ENCODE assay signal across 32 cellular contexts in genomic region chr9:122875523-122875922, GRCh38. TPM values are rescaled to one million over a fixed set of nuclear protein-coding genes. Genes with fewer than 3 reads are reported as not detected.
DNase-seq lines count a peak whose midpoint lies in the region; ATAC-seq and TF ChIP-seq lines count a peak whose summit lies in the region.
"Had no signal": no experiment of that assay in that cellular context is flagged by ENCODE, and none has a peak within 500 bp of the region (broad histone marks: within the 10 kb centered on the region; RNA-seq: fewer than 3 reads in every experiment).

No MANE protein-coding gene starts in this region.

- H3K56ac ChIP-seq in IMR-90 (ENCODE audit: extremely low read depth, insufficient read depth, low read length) = no peak overlapping the region

- no peak overlapping the region for H3K18ac ChIP-seq in IMR-90 (ENCODE audit: low read depth, low read length)

- no peaks in the 10 kb centered on the region for H3K27me3 ChIP-seq in IMR-90 (ENCODE audit: control insufficient read depth, insufficient read depth, low read length)
- no peaks in the 10 kb centered on the region for H3K27me3 ChIP-seq in PC-3 (ENCODE audit: low read length)
- H3K27me3 ChIP-seq: ascending aorta, gastrocnemius medialis, left lung, right lobe of liver had no signal

- H3K27ac ChIP-seq in IMR-90 (ENCODE audit: insufficient read depth, low read length) (no peak overlapping the region), PC-3 (ENCODE audit: low read length) (no peak overlapping the region)
- H3K27ac ChIP-seq: ascending aorta, gastrocnemius medialis, left lung, PC-9, right lobe of liver had no signal

- TF ChIP-seq CTCF in IMR-90 (conservative IDR thresholded peaks at IDR 0.05; ENCODE audit: low read depth, low read length) = no peak
- no peak for TF ChIP-seq CTCF in osteocyte (IDR thresholded peaks at IDR 0.05)
- TF ChIP-seq CTCF in PC-3 (conservative IDR thresholded peaks at IDR 0.05; ENCODE audit: low read depth, low read length) = no peak

- H3K79me1 ChIP-seq in IMR-90 (ENCODE audit: low read depth in 1 of 2, low read length in 2 of 2) = peaks cover 8 to 17% of the 10 kb centered on the region in 2 experiments; a peak in 3 of 4 replicates

- H4K5ac ChIP-seq in IMR-90 (ENCODE audit: low read depth, low read length) = no peak overlapping the region

- H2AK5ac ChIP-seq in IMR-90 (ENCODE audit: low read depth, low read length) = no peak overlapping the region

- H3K9me1 ChIP-seq in IMR-90 (ENCODE audit: insufficient read depth, low read length) = no peaks in the 10 kb centered on the region

- H3K4me2 ChIP-seq in IMR-90 (ENCODE audit: low read depth, low read length) (no peak overlapping the region), PC-3 (ENCODE audit: low read length) (no peak overlapping the region)
- H3K4me2 ChIP-seq: PC-9 had no signal

- peak overlapping the region; percentile 6 for H3K27ac Mint-ChIP-seq in activated CD4-positive, alpha-beta T cell treated with anti-CD3 and anti-CD28 coated beads, Interleukin-2, amount 10 ng/mL, durations not matched to agents 24 days and 14 days
- no peak overlapping the region for H3K27ac Mint-ChIP-seq in activated naive CD8-positive, alpha-beta T cell treated with anti-CD3 and anti-CD28 coated beads, Interleukin-2, amount 50 U/mL, for 24 hours
- peak overlapping the region; percentile 9 for H3K27ac Mint-ChIP-seq in osteocyte (ENCODE audit: unreplicated experiment)
- H3K27ac Mint-ChIP-seq: activated CD4-positive, alpha-beta memory T cell treated with anti-CD3 and anti-CD28 coated beads for 36 hours; activated naive CD4-positive, alpha-beta T cell treated with anti-CD3 and anti-CD28 coated beads, Interleukin-2, amount 10 ng/mL, durations not matched to agents 7 days and 5 days; nephron had no signal

- no peak for TF ChIP-seq POLR2A in IMR-90 (IDR thresholded peaks at IDR 0.05; ENCODE audit: low read depth, low read length)

- H3K4me1 ChIP-seq in IMR-90 (ENCODE audit: control insufficient read depth, insufficient read depth, low read length) (no peaks in the 10 kb centered on the region), PC-3 (ENCODE audit: insufficient read depth, low read length) (no peaks in the 10 kb centered on the region)
- H3K4me1 ChIP-seq: ascending aorta, gastrocnemius medialis, HAP-1, left lung, right lobe of liver had no signal

- no peaks in the 10 kb centered on the region for H3K9me3 ChIP-seq in IMR-90 (ENCODE audit: control insufficient read depth, insufficient read depth, low read length)
- no peaks in the 10 kb centered on the region for H3K9me3 ChIP-seq in PC-3 (ENCODE audit: low read length)
- H3K9me3 ChIP-seq: ascending aorta, gastrocnemius medialis, HAP-1, left lung, right lobe of liver had no signal

- no peak for TF ChIP-seq RAD21 in IMR-90 (IDR thresholded peaks at IDR 0.05; ENCODE audit: low read length)

- no peaks in the 10 kb centered on the region for H3K27me3 Mint-ChIP-seq in activated CD4-positive, alpha-beta T cell treated with anti-CD3 and anti-CD28 coated beads, Interleukin-2, amount 10 ng/mL, durations not matched to agents 24 days and 14 days
- no peaks in the 10 kb centered on the region for H3K27me3 Mint-ChIP-seq in activated naive CD8-positive, alpha-beta T cell treated with anti-CD3 and anti-CD28 coated beads, Interleukin-2, amount 50 U/mL, for 24 hours
- H3K27me3 Mint-ChIP-seq in osteocyte (ENCODE audit: unreplicated experiment) = no peaks in the 10 kb centered on the region
- H3K27me3 Mint-ChIP-seq: activated CD4-positive, alpha-beta memory T cell treated with anti-CD3 and anti-CD28 coated beads for 36 hours; activated naive CD4-positive, alpha-beta T cell treated with anti-CD3 and anti-CD28 coated beads, Interleukin-2, amount 10 ng/mL, durations not matched to agents 7 days and 5 days had no signal

- BruUV-seq in IMR-90 (replicated peaks; lab: Mats Ljungman, UMichigan) = TSS peak; percentile 9
- BruUV-seq in PC-3 (replicated peaks; lab: Mats Ljungman, UMichigan) = no TSS peak

- H3K4ac ChIP-seq in IMR-90 (ENCODE audit: low read depth, low read length) = no peak overlapping the region

- dilution Hi-C loops in IMR-90 (cut with HindIII; ENCODE audit: low sequenced_read_pairs, unreplicated experiment) = loop anchor here (25.0 kb wide), 1 partner anchor 112 kb away; no protein-coding TSS in a partner anchor

- H2AFZ ChIP-seq in IMR-90 (replicated peaks; ENCODE audit: low read length, poor library complexity) (no peak overlapping the region), PC-3 (ENCODE audit: low read length) (no peak overlapping the region)
- H2AFZ ChIP-seq: PC-9 had no signal

- intact Hi-C loops in activated CD4-positive, alpha-beta T cell treated with anti-CD3 and anti-CD28 coated beads, Interleukin-2, amount 10 ng/mL, durations not matched to agents 24 days and 14 days (cut with micrococcal nuclease) = no loop called here
- intact Hi-C loops in IMR-90 (cut with micrococcal nuclease) = no loop called here
- intact Hi-C loops in PC-3 (cut with micrococcal nuclease) = no loop called here

- H3K36me3 ChIP-seq in IMR-90 (ENCODE audit: control insufficient read depth, insufficient read depth, low read length) = peaks cover 51% of the 10 kb centered on the region
- H3K36me3 ChIP-seq in PC-3 (ENCODE audit: low read depth, low read length) = peaks cover 21% of the 10 kb centered on the region

- no peaks in the 10 kb centered on the region for H3K9me2 ChIP-seq in PC-3 (replicated peaks; ENCODE audit: low read length)

- no peak overlapping the region for H2AK9ac ChIP-seq in IMR-90 (replicated peaks; ENCODE audit: low read depth, low read length, poor library complexity)

- H3K4me3 Mint-ChIP-seq in activated CD4-positive, alpha-beta T cell treated with anti-CD3 and anti-CD28 coated beads, Interleukin-2, amount 10 ng/mL, durations not matched to agents 24 days and 14 days = no peak overlapping the region
- no peak overlapping the region for H3K4me3 Mint-ChIP-seq in activated naive CD8-positive, alpha-beta T cell treated with anti-CD3 and anti-CD28 coated beads, Interleukin-2, amount 50 U/mL, for 24 hours
- H3K4me3 Mint-ChIP-seq in osteocyte (ENCODE audit: unreplicated experiment) = no peak overlapping the region
- H3K4me3 Mint-ChIP-seq: activated CD4-positive, alpha-beta memory T cell treated with anti-CD3 and anti-CD28 coated beads for 36 hours; activated naive CD4-positive, alpha-beta T cell treated with anti-CD3 and anti-CD28 coated beads, Interleukin-2, amount 10 ng/mL, durations not matched to agents 7 days and 5 days; nephron had no signal

- H2BK120ac ChIP-seq in IMR-90 (ENCODE audit: low read depth, low read length) = no peak overlapping the region

- no peak overlapping the region for H4K8ac ChIP-seq in IMR-90 (ENCODE audit: low read depth in 2 of 2, low read length in 2 of 2)

- H3K14ac ChIP-seq in IMR-90 (replicated peaks; ENCODE audit: low read depth, low read length) = no peak overlapping the region

- no peak overlapping the region for H2BK15ac ChIP-seq in IMR-90 (ENCODE audit: low read depth, low read length)

- H2BK5ac ChIP-seq in IMR-90 (ENCODE audit: low read depth, low read length, poor library complexity, severe bottlenecking) = no peak overlapping the region

- no peaks in the 10 kb centered on the region for H3F3A ChIP-seq in PC-3 (ENCODE audit: low read length, unreplicated experiment)

- POLR2A ChIA-PET in IMR-90 (lab: Charles Lee; ENCODE audit: unreplicated experiment) = no interaction called here
- POLR2A ChIA-PET in PC-3 (lab: Charles Lee; ENCODE audit: unreplicated experiment) = no interaction called here

- H3K9me3 Mint-ChIP-seq in activated CD4-positive, alpha-beta T cell treated with anti-CD3 and anti-CD28 coated beads, Interleukin-2, amount 10 ng/mL, durations not matched to agents 24 days and 14 days = no peaks in the 10 kb centered on the region
- H3K9me3 Mint-ChIP-seq in activated naive CD8-positive, alpha-beta T cell treated with anti-CD3 and anti-CD28 coated beads, Interleukin-2, amount 50 U/mL, for 24 hours = no peaks in the 10 kb centered on the region
- no peaks in the 10 kb centered on the region for H3K9me3 Mint-ChIP-seq in osteocyte (ENCODE audit: unreplicated experiment)
- H3K9me3 Mint-ChIP-seq: activated CD4-positive, alpha-beta memory T cell treated with anti-CD3 and anti-CD28 coated beads for 36 hours; activated naive CD4-positive, alpha-beta T cell treated with anti-CD3 and anti-CD28 coated beads, Interleukin-2, amount 10 ng/mL, durations not matched to agents 7 days and 5 days; nephron had no signal

- H3K36me3 Mint-ChIP-seq in activated CD4-positive, alpha-beta T cell treated with anti-CD3 and anti-CD28 coated beads, Interleukin-2, amount 10 ng/mL, durations not matched to agents 24 days and 14 days (ENCODE audit: low read depth) = peaks cover 55% of the 10 kb centered on the region
- peaks cover 44% of the 10 kb centered on the region for H3K36me3 Mint-ChIP-seq in activated naive CD8-positive, alpha-beta T cell treated with anti-CD3 and anti-CD28 coated beads, Interleukin-2, amount 50 U/mL, for 24 hours (ENCODE audit: low read depth)
- H3K36me3 Mint-ChIP-seq in osteocyte (ENCODE audit: unreplicated experiment) = peaks cover 53% of the 10 kb centered on the region

- H3K9ac ChIP-seq in IMR-90 (ENCODE audit: low read depth, low read length) (no peak overlapping the region), PC-3 (ENCODE audit: low read length) (no peak overlapping the region)

- no peak overlapping the region for H3K4me3 ChIP-seq in IMR-90 (ENCODE audit: insufficient read depth, low read depth, low read length)
- no peak overlapping the region for H3K4me3 ChIP-seq in PC-3 (ENCODE audit: low read length)
- H3K4me3 ChIP-seq: ascending aorta, gastrocnemius medialis, HAP-1, left lung, PC-9, right lobe of liver had no signal

- H3K79me2 ChIP-seq in PC-3 (ENCODE audit: low read length) = no peaks in the 10 kb centered on the region

- H4K20me1 ChIP-seq in IMR-90 (ENCODE audit: insufficient read depth, low read length) = no peaks in the 10 kb centered on the region
- no peaks in the 10 kb centered on the region for H4K20me1 ChIP-seq in PC-3 (ENCODE audit: low read length)

- in situ Hi-C loops in IMR-90 (cut with MboI; ENCODE audit: low sequenced_read_pairs) = no loop called here

- WGBS in IMR-90 (ENCODE audit: extremely low coverage in 2 of 2, insufficient read length in 1 of 2), 2 experiments = 67% methylated on average over 1 of the region's 1 CpG; no CpG with 5 or more reads in 1 of the 2 experiments

- ATAC-seq in IMR-90 (ENCODE audit: low read depth) (no peak), PC-3 (no peak), HG03139 (IDR thresholded peaks at IDR 0.05; ENCODE audit: unreplicated experiment) (no peak)
- peak; percentile 33 for ATAC-seq in activated naive CD8-positive, alpha-beta T cell treated with anti-CD3 and anti-CD28 coated beads, Interleukin-2, amount 50 U/mL, for 24 hours
- ATAC-seq: gastrocnemius medialis, left lung, right lobe of liver had no signal

- no peak overlapping the region for H2BK20ac ChIP-seq in IMR-90 (ENCODE audit: low read depth, low read length)

- H3K4me1 Mint-ChIP-seq in activated CD4-positive, alpha-beta T cell treated with anti-CD3 and anti-CD28 coated beads, Interleukin-2, amount 10 ng/mL, durations not matched to agents 24 days and 14 days = peaks cover 4% of the 10 kb centered on the region
- peaks cover 7% of the 10 kb centered on the region for H3K4me1 Mint-ChIP-seq in activated naive CD8-positive, alpha-beta T cell treated with anti-CD3 and anti-CD28 coated beads, Interleukin-2, amount 50 U/mL, for 24 hours
- no peaks in the 10 kb centered on the region for H3K4me1 Mint-ChIP-seq in osteocyte (ENCODE audit: unreplicated experiment)
- H3K4me1 Mint-ChIP-seq: activated naive CD4-positive, alpha-beta T cell treated with anti-CD3 and anti-CD28 coated beads, Interleukin-2, amount 10 ng/mL, durations not matched to agents 7 days and 5 days; nephron had no signal

- DNase-seq in activated CD4-positive, alpha-beta T cell treated with anti-CD3 and anti-CD28 coated beads, Interleukin-2, amount 10 ng/mL, durations not matched to agents 24 days and 14 days = no peak
- no peak for DNase-seq in activated CD4-positive, alpha-beta T cell treated with anti-CD3 and anti-CD28 coated beads for 4 hours
- DNase-seq in IMR-90 (no peak), osteocyte (ENCODE audit: extremely low spot score, unreplicated experiment) (no peak), PC-3 (no peak), AG08396 (ENCODE audit: low spot score) (no peak)
- no peak for DNase-seq in activated naive CD8-positive, alpha-beta T cell treated with anti-CD3 and anti-CD28 coated beads, Interleukin-2, amount 50 U/mL, for 24 hours
- DNase-seq: activated CD4-positive, alpha-beta memory T cell treated with anti-CD3 and anti-CD28 coated beads for 36 hours; activated naive CD4-positive, alpha-beta T cell treated with anti-CD3 and anti-CD28 coated beads, Interleukin-2, amount 10 ng/mL, durations not matched to agents 7 days and 5 days; AML-193; caudate nucleus; COR-L47; dermis blood vessel endothelial cell; DND-41; gastrocnemius medialis; hippocampal formation; left lung; NCI-H1105 treated with DMSO at 0.1 percent for 48 hours; NCI-H2029 treated with DMSO at 0.1 percent for 48 hours; NCI-H2227 treated with DMSO at 0.1 percent for 48 hours; NCI-H748 treated with DMSO at 0.1 percent for 48 hours; PC-9; right lobe of liver; SHP77; stimulated activated CD4-positive, alpha-beta T cell treated with anti-CD3 and anti-CD28 coated beads, Interleukin-12 subunit alpha, Interleukin-12 subunit beta, amount 100 ng/mL, for 4 hours; stimulated activated CD4-positive, alpha-beta T cell treated with anti-CD3 and anti-CD28 coated beads, Interleukin-4, amount 100 ng/mL, for 4 hours; T1000; trophoblast cell had no signal

- H4K91ac ChIP-seq in IMR-90 (ENCODE audit: insufficient read depth, low read depth, low read length) = no peak overlapping the region

- CTCF ChIA-PET in IMR-90 (lab: Yijun Ruan, JAX) = no interaction called here
- CTCF ChIA-PET in PC-3 (lab: Charles Lee) = no interaction called here

- no peak overlapping the region for H3K23ac ChIP-seq in IMR-90 (ENCODE audit: low read depth, low read length)

RNA-seq across cellular contexts. Expression of gene RC3H2, which starts 29.6 kb away (rescaled TPM):
- total RNA-seq in activated CD4-positive, alpha-beta T cell treated with anti-CD3 and anti-CD28 coated beads, Interleukin-2, amount 10 ng/mL, durations not matched to agents 24 days and 14 days = 39.7 and 40.2 TPM in 2 replicates
- total RNA-seq in IMR-90 (2012; rRNA removed) = 55.5 and 58.4 TPM in 2 replicates
- polyA plus RNA-seq in IMR-90 (2012; rRNA removed) = 14.7 and 14.9 TPM in 2 replicates
- polyA plus RNA-seq in IMR-90 (2012; cell fraction: cytosol; rRNA removed) = 4.9 and 5.5 TPM in 2 replicates
- polyA plus RNA-seq in IMR-90 (2012; cell fraction: nucleus; rRNA removed; ENCODE audit: low replicate concordance) = 4.7 and 24.6 TPM in 2 replicates
- 74.1 and 74.4 TPM in 2 replicates for total RNA-seq in osteocyte
- 18.0 and 23.0 TPM in 2 replicates for total RNA-seq in PC-3 (2014; rRNA removed)

RNA-seq across cellular contexts. Expression of gene ZBTB6, which starts 37.6 kb away (rescaled TPM):
- 10.7 and 11.6 TPM in 2 replicates for total RNA-seq in activated CD4-positive, alpha-beta T cell treated with anti-CD3 and anti-CD28 coated beads, Interleukin-2, amount 10 ng/mL, durations not matched to agents 24 days and 14 days
- total RNA-seq in IMR-90 (2012; rRNA removed) (11.7 and 16.7 TPM in 2 replicates), osteocyte (7.6 and 9.1 TPM in 2 replicates), PC-3 (2014; rRNA removed) (4.4 and 4.7 TPM in 2 replicates)
- polyA plus RNA-seq in IMR-90 (2012; rRNA removed) = 1.8 and 2.6 TPM in 2 replicates
- 0.31 and 0.33 TPM in 2 replicates for polyA plus RNA-seq in IMR-90 (2012; cell fraction: cytosol; rRNA removed)
- 0.15 and 0.88 TPM in 2 replicates for polyA plus RNA-seq in IMR-90 (2012; cell fraction: nucleus; rRNA removed; ENCODE audit: low replicate concordance)

RNA-seq across cellular contexts. Expression of gene PDCL, which starts 47.1 kb away (rescaled TPM):
- total RNA-seq in activated CD4-positive, alpha-beta T cell treated with anti-CD3 and anti-CD28 coated beads, Interleukin-2, amount 10 ng/mL, durations not matched to agents 24 days and 14 days = 21.1 TPM in 2 replicates
- total RNA-seq in IMR-90 (2012; rRNA removed) (22.2 and 38.3 TPM in 2 replicates), osteocyte (27.4 and 30.6 TPM in 2 replicates), PC-3 (2014; rRNA removed) (13.9 and 16.3 TPM in 2 replicates)
- 8.7 and 10.1 TPM in 2 replicates for polyA plus RNA-seq in IMR-90 (2012; rRNA removed)
- polyA plus RNA-seq in IMR-90 (2012; cell fraction: cytosol; rRNA removed) = 4.5 and 4.6 TPM in 2 replicates
- 1.8 and 4.0 TPM in 2 replicates for polyA plus RNA-seq in IMR-90 (2012; cell fraction: nucleus; rRNA removed; ENCODE audit: low replicate concordance)

RNA-seq across cellular contexts. Expression of gene ZBTB26, which starts 55.8 kb away (rescaled TPM):
- 8.4 and 8.9 TPM in 2 replicates for total RNA-seq in activated CD4-positive, alpha-beta T cell treated with anti-CD3 and anti-CD28 coated beads, Interleukin-2, amount 10 ng/mL, durations not matched to agents 24 days and 14 days
- 5.8 and 6.1 TPM in 2 replicates for total RNA-seq in IMR-90 (2012; rRNA removed)
- 2.3 and 3.1 TPM in 2 replicates for polyA plus RNA-seq in IMR-90 (2012; rRNA removed)
- polyA plus RNA-seq in IMR-90 (2012; cell fraction: cytosol; rRNA removed) = 0.77 and 1.2 TPM in 2 replicates
- 0.79 and 8.2 TPM in 2 replicates for polyA plus RNA-seq in IMR-90 (2012; cell fraction: nucleus; rRNA removed; ENCODE audit: low replicate concordance)
- 8.6 and 9.0 TPM in 2 replicates for total RNA-seq in osteocyte
- 1.5 and 1.6 TPM in 2 replicates for total RNA-seq in PC-3 (2014; rRNA removed)
